Comparison of ENCODE assay signal across 7 cellular contexts in genomic region chr3:39178553-39178952, GRCh38. TPM values are rescaled to one million over a fixed set of nuclear protein-coding genes. Genes with fewer than 3 reads are reported as not detected.
DNase-seq lines count a peak whose midpoint lies in the region; ATAC-seq and TF ChIP-seq lines count a peak whose summit lies in the region.

No MANE protein-coding gene starts in this region.

- H3K4me3 Mint-ChIP-seq in activated CD8-positive, alpha-beta T cell treated with anti-CD3 and anti-CD28 coated beads, Interleukin-2, amount 10 ng/mL, durations not matched to agents 7 days and 5 days = peak overlapping the region; percentile 45
- H3K4me3 Mint-ChIP-seq in immature natural killer cell = peak overlapping the region; percentile 50 to 82 (median 61)
- H3K4me3 Mint-ChIP-seq in stimulated activated naive CD8-positive, alpha-beta T cell treated with anti-CD3 and anti-CD28 coated beads, Interleukin-15, amount 100 ng/mL, for 72 hours = peak overlapping the region; percentile 54 to 64

- POLR2A ChIA-PET in activated CD8-positive, alpha-beta T cell treated with anti-CD3 and anti-CD28 coated beads, Interleukin-2, amount 10 ng/mL, durations not matched to agents 7 days and 5 days (lab: Charles Lee) = interaction anchor here (0.8 to 2.0 kb wide), 5 partner anchors 9 to 71 kb away, joined by 3 to 6 read pairs (median 4); partner anchors contain the start of genes GORASP1 and TTC21A

- DNase-seq in HFF-Myc (ENCODE audit: extremely low read depth, low read depth) (no peak), immature natural killer cell (no peak), NCI-H2081 treated with DMSO at 0.1 percent for 48 hours (lab: John Stamatoyannopoulos, UW) (no peak)
- no peak for DNase-seq in activated CD8-positive, alpha-beta T cell treated with anti-CD3 and anti-CD28 coated beads, Interleukin-2, amount 10 ng/mL, durations not matched to agents 7 days and 5 days
- no peak for DNase-seq in stimulated activated naive CD8-positive, alpha-beta T cell treated with anti-CD3 and anti-CD28 coated beads, Interleukin-15, amount 100 ng/mL, for 72 hours

- H3K36me3 Mint-ChIP-seq in activated CD8-positive, alpha-beta T cell treated with anti-CD3 and anti-CD28 coated beads, Interleukin-2, amount 10 ng/mL, durations not matched to agents 7 days and 5 days (ENCODE audit: low read depth) = no peaks in the 10 kb centered on the region
- H3K36me3 Mint-ChIP-seq in immature natural killer cell = no peaks in the 10 kb centered on the region

- peaks cover 3% of the 10 kb centered on the region for H3K27me3 Mint-ChIP-seq in activated CD8-positive, alpha-beta T cell treated with anti-CD3 and anti-CD28 coated beads, Interleukin-2, amount 10 ng/mL, durations not matched to agents 7 days and 5 days (ENCODE audit: low read depth)
- H3K27me3 Mint-ChIP-seq in immature natural killer cell (ENCODE audit: low read depth in 3 of 3) = peaks cover 4 to 7% (median 4%) of the 10 kb centered on the region in 3 donors
- no peaks in the 10 kb centered on the region for H3K27me3 Mint-ChIP-seq in stimulated activated naive CD8-positive, alpha-beta T cell treated with anti-CD3 and anti-CD28 coated beads, Interleukin-15, amount 100 ng/mL, for 72 hours

- H3K27ac Mint-ChIP-seq in activated CD8-positive, alpha-beta T cell treated with anti-CD3 and anti-CD28 coated beads, Interleukin-2, amount 10 ng/mL, durations not matched to agents 7 days and 5 days = peak overlapping the region; percentile 61
- H3K27ac Mint-ChIP-seq in immature natural killer cell = peak overlapping the region in 5 of 6 donors; percentile 52 to 89 (median 78)
- peak overlapping the region in 1 of 2 donors; percentile 0 for H3K27ac Mint-ChIP-seq in stimulated activated naive CD8-positive, alpha-beta T cell treated with anti-CD3 and anti-CD28 coated beads, Interleukin-15, amount 100 ng/mL, for 72 hours

- no peak for ATAC-seq in activated CD8-positive, alpha-beta T cell treated with anti-CD3 and anti-CD28 coated beads, Interleukin-2, amount 10 ng/mL, durations not matched to agents 7 days and 5 days
- ATAC-seq in stimulated activated naive CD8-positive, alpha-beta T cell treated with anti-CD3 and anti-CD28 coated beads, Interleukin-15, amount 100 ng/mL, for 72 hours = no peak
- ATAC-seq in GM19395 (IDR thresholded peaks at IDR 0.05; ENCODE audit: unreplicated experiment) (no peak), HG02981 (IDR thresholded peaks at IDR 0.05; ENCODE audit: unreplicated experiment) (no peak)

- CTCF ChIA-PET in activated CD8-positive, alpha-beta T cell treated with anti-CD3 and anti-CD28 coated beads, Interleukin-2, amount 10 ng/mL, durations not matched to agents 7 days and 5 days (lab: Charles Lee) = interaction anchor here (0.7 to 4.5 kb wide), 12 partner anchors 11 to 229 kb away, joined by 3 to 34 read pairs (median 4); partner anchors contain the start of gene XIRP1

- no peak for TF ChIP-seq CTCF in HFF-Myc (IDR thresholded peaks at IDR 0.05; ENCODE audit: low read depth, low read length, missing control alignments)

- peaks cover 49% of the 10 kb centered on the region for H3K4me1 Mint-ChIP-seq in activated CD8-positive, alpha-beta T cell treated with anti-CD3 and anti-CD28 coated beads, Interleukin-2, amount 10 ng/mL, durations not matched to agents 7 days and 5 days (ENCODE audit: low read depth)
- peaks cover 32 to 40% of the 10 kb centered on the region in 2 donors for H3K4me1 Mint-ChIP-seq in immature natural killer cell
- peaks cover 51% of the 10 kb centered on the region for H3K4me1 Mint-ChIP-seq in stimulated activated naive CD8-positive, alpha-beta T cell treated with anti-CD3 and anti-CD28 coated beads, Interleukin-15, amount 100 ng/mL, for 72 hours

- H3K9me3 Mint-ChIP-seq in activated CD8-positive, alpha-beta T cell treated with anti-CD3 and anti-CD28 coated beads, Interleukin-2, amount 10 ng/mL, durations not matched to agents 7 days and 5 days (ENCODE audit: insufficient read depth) = no peaks in the 10 kb centered on the region
- peaks cover 0 to 1% (median 0%) of the 10 kb centered on the region in 6 donors for H3K9me3 Mint-ChIP-seq in immature natural killer cell
- peaks cover 0 to 6% of the 10 kb centered on the region in 2 donors for H3K9me3 Mint-ChIP-seq in stimulated activated naive CD8-positive, alpha-beta T cell treated with anti-CD3 and anti-CD28 coated beads, Interleukin-15, amount 100 ng/mL, for 72 hours

- peak overlapping the region; percentile 46 for H3K4me3 ChIP-seq in HFF-Myc (replicated peaks; ENCODE audit: low read depth, low read length)

RNA-seq across cellular contexts. Expression of gene XIRP1, which starts 13.8 kb away (rescaled TPM):
- total RNA-seq in activated CD8-positive, alpha-beta T cell treated with anti-CD3 and anti-CD28 coated beads, Interleukin-2, amount 10 ng/mL, durations not matched to agents 7 days and 5 days = not detected
- under 1 TPM in 2 of 3 donors, not detected in 1; 0.03 to 0.27 TPM for polyA plus RNA-seq in immature natural killer cell

RNA-seq across cellular contexts. Expression of gene CSRNP1, which starts 25.2 kb away (rescaled TPM):
- 10 to 100 TPM; 15.6 to 16.0 TPM for total RNA-seq in activated CD8-positive, alpha-beta T cell treated with anti-CD3 and anti-CD28 coated beads, Interleukin-2, amount 10 ng/mL, durations not matched to agents 7 days and 5 days
- 10 to 100 TPM; 42.1 to 46.6 (median 43.4) TPM for polyA plus RNA-seq in immature natural killer cell
